In genomic region chr3:72448375-72448823, GRCh38 we compare ENCODE assay signal across 18 cellular contexts. TPM values are rescaled to one million over a fixed set of nuclear protein-coding genes. Genes with fewer than 3 reads are reported as not detected.
A peak's percentile ranks its signal among the peaks of the same experiment; 100 is the strongest.
DNase-seq lines count a peak whose midpoint lies in the region; ATAC-seq and TF ChIP-seq lines count a peak whose summit lies in the region.
"Had no signal": no experiment of that assay in that cellular context is flagged by ENCODE, and none has a peak within 500 bp of the region (broad histone marks: within the 10 kb centered on the region; RNA-seq: fewer than 3 reads in every experiment).

No MANE protein-coding gene starts in this region.

- no peak overlapping the region for H3K14ac ChIP-seq in neuronal stem cell (ENCODE audit: low read length)

- no peaks in the 10 kb centered on the region for H3K36me3 ChIP-seq in CD8-positive, alpha-beta T cell (ENCODE audit: insufficient read depth, low read length)
- H3K36me3 ChIP-seq in neuronal stem cell (replicated peaks in 1 of 2; ENCODE audit: control insufficient read depth in 2 of 2, insufficient read depth in 2 of 2, low read length in 2 of 2) = peaks cover 0 to 12% of the 10 kb centered on the region in 2 donors
- H3K36me3 ChIP-seq: esophagus squamous epithelium, thyroid gland had no signal

- H3K4me3 Mint-ChIP-seq in CD8-positive, alpha-beta T cell = peak overlapping the region; percentile 69
- peak overlapping the region; percentile 71 for H3K4me3 Mint-ChIP-seq in central memory CD8-positive, alpha-beta T cell

- H4K91ac ChIP-seq in neuronal stem cell (ENCODE audit: low read depth, low read length, poor library complexity) = no peak overlapping the region

- no peaks in the 10 kb centered on the region for H3K27me3 ChIP-seq in CD8-positive, alpha-beta T cell (ENCODE audit: insufficient read depth, low read length)
- H3K27me3 ChIP-seq in neuronal stem cell (ENCODE audit: control insufficient read depth in 3 of 3, insufficient read depth in 3 of 3, low read depth in 1 of 3, low read length in 3 of 3) = peaks cover 0 to 53% (median 8%) of the 10 kb centered on the region in 3 experiments
- H3K27me3 ChIP-seq: body of pancreas, esophagus squamous epithelium, thyroid gland had no signal

- H3K27ac Mint-ChIP-seq in CD8-positive, alpha-beta T cell = no peak overlapping the region
- no peak overlapping the region for H3K27ac Mint-ChIP-seq in central memory CD8-positive, alpha-beta T cell (ENCODE audit: low read depth)

- peaks cover 11% of the 10 kb centered on the region for H3K36me3 Mint-ChIP-seq in CD8-positive, alpha-beta T cell
- H3K36me3 Mint-ChIP-seq in central memory CD8-positive, alpha-beta T cell (ENCODE audit: insufficient read depth) = peaks cover 12% of the 10 kb centered on the region

- H4K8ac ChIP-seq in neuronal stem cell (ENCODE audit: low read depth, low read length) = no peak overlapping the region

- no peak overlapping the region for H3K4me3 ChIP-seq in CD8-positive, alpha-beta T cell (ENCODE audit: low read depth, low read length)
- H3K4me3 ChIP-seq in neuronal stem cell (ENCODE audit: low read length in 2 of 2) = no peak overlapping the region
- H3K4me3 ChIP-seq: body of pancreas, thyroid gland had no signal

- no peak for DNase-seq in CD8-positive, alpha-beta T cell
- DNase-seq in MV-4-11 (lab: John Stamatoyannopoulos, UW) (peak; percentile 36), neuronal stem cell (ENCODE audit: low spot score) (no peak), NOMO-1 treated with DMSO at 0.1 percent for 48 hours (lab: John Stamatoyannopoulos, UW; ENCODE audit: unreplicated experiment) (no peak), mucosa of gallbladder (ENCODE audit: low spot score) (no peak)
- no peak for DNase-seq in central memory CD8-positive, alpha-beta T cell (ENCODE audit: low spot score in 2 of 2)
- DNase-seq in activated CD4-positive, CD25-positive, alpha-beta regulatory T cell treated with anti-CD3 and anti-CD28 coated beads, Interleukin-2, amount 50 U/mL, for 72 hours = no peak
- DNase-seq: activated gamma-delta T cell; DMS 273 treated with DMSO at 0.1 percent for 48 hours; esophagus squamous epithelium; IMR-90; islet precursor cell; NCI-H2081; stimulated activated CD4-positive, alpha-beta T cell treated with anti-CD3 and anti-CD28 coated beads, Interleukin-2, amount 100 ng/mL, for 48 hours had no signal

- no peak for ATAC-seq in CD8-positive, alpha-beta T cell
- no peak for ATAC-seq in central memory CD8-positive, alpha-beta T cell (replicated peaks; ENCODE audit: extremely low read depth, poor library complexity, severe bottlenecking)
- ATAC-seq in HG03521 (IDR thresholded peaks at IDR 0.05; ENCODE audit: unreplicated experiment) = no peak
- ATAC-seq: body of pancreas, Panc1 had no signal

- CTCF ChIA-PET in CD8-positive, alpha-beta T cell (lab: Charles Lee) = interaction anchor here (0.8 to 1.5 kb wide), 4 partner anchors 120 to 374 kb away, joined by 3 to 4 read pairs (median 3); no protein-coding TSS in a partner anchor

- H2BK12ac ChIP-seq in neuronal stem cell (ENCODE audit: low read length) = no peak overlapping the region

- H2BK5ac ChIP-seq in neuronal stem cell (ENCODE audit: low read length) = no peak overlapping the region

- no peak overlapping the region for H3K27ac ChIP-seq in CD8-positive, alpha-beta T cell (ENCODE audit: low read depth, low read length)
- H3K27ac ChIP-seq in neuronal stem cell (replicated peaks; ENCODE audit: low read length) = no peak overlapping the region
- H3K27ac ChIP-seq: body of pancreas, thyroid gland had no signal

- H3K27me3 Mint-ChIP-seq in CD8-positive, alpha-beta T cell (ENCODE audit: low read depth) = peaks cover 9% of the 10 kb centered on the region
- H3K27me3 Mint-ChIP-seq in central memory CD8-positive, alpha-beta T cell = peaks cover 54% of the 10 kb centered on the region

- no peak overlapping the region for H3K9ac ChIP-seq in neuronal stem cell (ENCODE audit: low read depth, low read length, poor library complexity)

- H3K4me1 Mint-ChIP-seq in CD8-positive, alpha-beta T cell (ENCODE audit: low read depth) = peaks cover 30% of the 10 kb centered on the region
- peaks cover 30% of the 10 kb centered on the region for H3K4me1 Mint-ChIP-seq in central memory CD8-positive, alpha-beta T cell

- no peak overlapping the region for H2BK15ac ChIP-seq in neuronal stem cell (ENCODE audit: low read length)

- peaks cover 18% of the 10 kb centered on the region for H3K4me1 ChIP-seq in CD8-positive, alpha-beta T cell (ENCODE audit: insufficient read depth, low read length)
- peaks cover 6% of the 10 kb centered on the region in 2 donors for H3K4me1 ChIP-seq in neuronal stem cell (ENCODE audit: control insufficient read depth in 2 of 2, insufficient read depth in 1 of 2, low read depth in 1 of 2, low read length in 2 of 2)

- no peak overlapping the region for H3K4me2 ChIP-seq in neuronal stem cell (ENCODE audit: insufficient read depth, low read length, poor library complexity, severe bottlenecking)

- H2AK5ac ChIP-seq in neuronal stem cell (ENCODE audit: low read depth, low read length) = no peak overlapping the region

- intact Hi-C loops in CD8-positive, alpha-beta T cell (cut with DNase I, micrococcal nuclease) = loop anchor here (5.0 to 10.0 kb wide), 5 partner anchors 101 to 306 kb away; no protein-coding TSS in a partner anchor

- no peak overlapping the region for H3K23ac ChIP-seq in neuronal stem cell (ENCODE audit: low read depth, low read length, poor library complexity)

- no peaks in the 10 kb centered on the region for H3K9me3 Mint-ChIP-seq in CD8-positive, alpha-beta T cell
- H3K9me3 Mint-ChIP-seq in central memory CD8-positive, alpha-beta T cell = no peaks in the 10 kb centered on the region

- no CpG with 5 or more reads among the region's 8 CpGs for WGBS in neuronal stem cell (ENCODE audit: extremely low coverage in 2 of 2, insufficient read length in 2 of 2, insufficient replicate concordance in 1 of 2), 2 donors

- no peak for TF ChIP-seq CTCF in CD8-positive, alpha-beta T cell (IDR thresholded peaks at IDR 0.05)

- no peak overlapping the region for H2BK120ac ChIP-seq in neuronal stem cell (ENCODE audit: low read depth, low read length)

- POLR2A ChIA-PET in CD8-positive, alpha-beta T cell (lab: Charles Lee) = interaction anchor here (0.8 kb wide), 3 partner anchors 14 to 82 kb away, joined by 3 read pairs; no protein-coding TSS in a partner anchor

- H3K4ac ChIP-seq in neuronal stem cell (ENCODE audit: low read length) = no peak overlapping the region

- no peaks in the 10 kb centered on the region for H3K79me1 ChIP-seq in neuronal stem cell (ENCODE audit: low read depth, low read length)

- no peak overlapping the region for H3K18ac ChIP-seq in neuronal stem cell (ENCODE audit: low read length)

- peak overlapping the region; percentile 13 for H2AFZ ChIP-seq in neuronal stem cell (ENCODE audit: low read length)

- H3K9me3 ChIP-seq in CD8-positive, alpha-beta T cell (ENCODE audit: low read length) = no peaks in the 10 kb centered on the region
- peaks cover 2 to 3% of the 10 kb centered on the region in 2 donors for H3K9me3 ChIP-seq in neuronal stem cell (replicated peaks in 1 of 2; ENCODE audit: control insufficient read depth in 2 of 2, insufficient read depth in 1 of 2, low read depth in 1 of 2, low read length in 2 of 2)
- H3K9me3 ChIP-seq: body of pancreas, esophagus squamous epithelium, thyroid gland had no signal

RNA-seq across cellular contexts. Expression of gene RYBP, which starts 2.0 kb away (rescaled TPM):
- total RNA-seq in CD8-positive, alpha-beta T cell = 10 to 100 TPM; 17.6 to 18.8 TPM
- polyA plus RNA-seq in neuronal stem cell (2013, experiment 1 of 2) = 14.8 TPM
- 14.6 TPM for polyA plus RNA-seq in neuronal stem cell (2013, experiment 2 of 2)
- 14.3 TPM for total RNA-seq in mucosa of gallbladder
